11 cellular contexts compared by ENCODE assay signal in the genomic region with DNA sequence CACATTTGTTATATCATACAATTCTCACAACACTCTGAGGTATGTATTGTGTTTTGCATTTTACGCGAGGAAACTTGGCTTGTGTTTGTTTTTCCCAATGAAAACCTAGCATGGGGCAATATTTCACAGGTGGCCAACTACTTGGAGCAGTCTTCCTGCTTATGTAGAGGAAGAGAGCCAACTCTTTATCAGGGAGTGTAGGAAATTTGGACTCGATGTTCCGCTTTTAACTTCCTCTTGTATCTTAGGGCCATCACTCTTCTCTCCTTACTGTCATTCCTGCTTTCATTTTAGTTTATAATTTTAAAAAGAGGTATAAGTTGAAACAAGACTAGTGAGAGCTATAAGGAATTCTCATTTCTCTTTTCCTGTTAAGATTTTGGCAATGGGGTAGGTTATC.
DNase-seq lines count a peak whose midpoint lies in the region; ATAC-seq and TF ChIP-seq lines count a peak whose summit lies in the region.
"Had no signal": no experiment of that assay in that cellular context is flagged by ENCODE, and none has a peak within 500 bp of the region (broad histone marks: within the 10 kb centered on the region; RNA-seq: fewer than 3 reads in every experiment).

No MANE protein-coding gene starts in this region.

- DNase-seq in Peyer's patch (no peak), globus pallidus (ENCODE audit: low spot score) (peak; percentile 7), pons (ENCODE audit: low spot score) (peak; percentile 10), NCI-H1694 treated with DMSO at 0.1 percent for 48 hours (lab: John Stamatoyannopoulos, UW) (no peak), cerebellar nuclear complex (lab: John Stamatoyannopoulos, UW) (no peak)
- DNase-seq: activated CD4-positive, CD25-positive, alpha-beta regulatory T cell; NCI-H2081; NCI-H526 had no signal

- no peaks in the 10 kb centered on the region for H3K9me3 ChIP-seq in Peyer's patch

- peak overlapping the region; percentile 32 to 51 (median 42) for H3K27ac ChIP-seq in Peyer's patch

- peaks cover 2% of the 10 kb centered on the region for H3K27me3 Mint-ChIP-seq in IgD-negative memory B cell

- no peaks in the 10 kb centered on the region for H3K36me3 Mint-ChIP-seq in IgD-negative memory B cell

- H3K4me3 Mint-ChIP-seq in IgD-negative memory B cell = no peak overlapping the region

- no peak for ATAC-seq in GM21526 (IDR thresholded peaks at IDR 0.05; ENCODE audit: low FRiP score, unreplicated experiment)

- peaks cover 0 to 8% (median 0%) of the 10 kb centered on the region in 4 donors for H3K4me1 ChIP-seq in Peyer's patch

- no peak overlapping the region for H3K4me3 ChIP-seq in Peyer's patch
- H3K4me3 ChIP-seq: skin epidermis had no signal

- no peaks in the 10 kb centered on the region for H3K27me3 ChIP-seq in Peyer's patch

- H3K27ac Mint-ChIP-seq in IgD-negative memory B cell = peak overlapping the region in 2 of 3 donors; percentile 15 to 25

- H3K4me1 Mint-ChIP-seq in IgD-negative memory B cell = peaks cover 7 to 17% (median 16%) of the 10 kb centered on the region in 3 donors

- TF ChIP-seq POLR2A in Peyer's patch (IDR thresholded peaks at IDR 0.05) = no peak

- peaks cover 0 to 7% (median 0%) of the 10 kb centered on the region in 3 donors for H3K9me3 Mint-ChIP-seq in IgD-negative memory B cell

- no peak for TF ChIP-seq CTCF in Peyer's patch (IDR thresholded peaks at IDR 0.05)

- no peaks in the 10 kb centered on the region for H3K36me3 ChIP-seq in Peyer's patch

Comparison
In these comparisons a context has a peak if more than half of its experiments do, and no peak if none do; other contexts are left out.
1. DNase-seq: peak in globus pallidus (single experiment) and pons (single experiment); none in Peyer's patch (0 of 3), NCI-H1694 treated with DMSO at 0.1 percent for 48 hours (single experiment) and cerebellar nuclear complex (0 of 2).